In the genomic region with DNA sequence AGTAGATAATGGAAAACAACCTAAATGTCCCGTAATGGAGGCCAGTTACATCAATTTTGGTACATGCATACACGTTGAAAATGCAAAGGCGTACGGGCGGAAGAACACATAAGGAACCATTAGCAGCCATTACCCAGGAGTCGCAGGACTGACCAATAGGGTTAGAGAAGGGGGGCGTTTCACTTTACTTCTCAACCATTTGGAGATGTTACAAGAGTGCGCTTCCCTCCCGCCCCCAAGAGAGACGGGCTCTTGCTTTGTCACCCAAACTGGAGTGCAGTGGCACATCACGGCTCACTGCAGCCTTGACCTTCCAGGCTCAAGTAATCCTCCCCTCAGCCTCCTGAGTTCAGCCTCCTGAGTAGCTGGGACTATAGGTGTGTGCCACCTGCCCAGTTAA, we compare ENCODE assay signal across 23 cellular contexts.
"Had no signal": no experiment of that assay in that cellular context is flagged by ENCODE, and none has a peak within 500 bp of the region (broad histone marks: within the 10 kb centered on the region; RNA-seq: fewer than 3 reads in every experiment).

No MANE protein-coding gene starts in this region.

- H3K9ac ChIP-seq: neural progenitor cell, parathyroid adenoma had no signal

- H3K9me3 ChIP-seq: esophagus squamous epithelium, lower lobe of right lung, mucosa of descending colon, sigmoid colon, thoracic aorta, tibial nerve, upper lobe of left lung had no signal

- H3K79me2 ChIP-seq: parathyroid adenoma had no signal

- H3K4me3 ChIP-seq: esophagus squamous epithelium, lower lobe of right lung, mucosa of descending colon, neural progenitor cell, sigmoid colon, thoracic aorta, tibial nerve, upper lobe of left lung had no signal

- H3K36me3 ChIP-seq: esophagus squamous epithelium, lower lobe of right lung, neural progenitor cell, sigmoid colon, thoracic aorta, tibial nerve, upper lobe of left lung had no signal

- H3K4me1 ChIP-seq: lower lobe of right lung, tibial nerve, upper lobe of left lung had no signal

- FAIRE-seq: endometrium, frontal cortex, keratinocyte, urothelium cell line had no signal

- H2AFZ ChIP-seq: neural progenitor cell, parathyroid adenoma had no signal

- ATAC-seq: effector memory CD8-positive, alpha-beta T cell; left ventricle myocardium superior; lower lobe of right lung; mucosa of descending colon; natural killer cell treated with Interleukin-12 subunit alpha and Interleukin-12 subunit beta and Interleukin-15 and Interleukin-18, amount 100 ng/mL, for 72 hours; right cardiac atrium; stimulated activated memory B cell treated with anti-CD40 and anti-IgM and Interleukin-4, amounts not matched to agents 10 μg/mL and 1 μg/mL and 100 μg/mL, for 72 hours; stimulated activated naive CD8-positive, alpha-beta T cell treated with anti-CD3 and anti-CD28 coated beads, Interleukin-15, Interleukin-2, amounts not matched to agents 100 U/mL and 50 U/mL, for 24 hours had no signal

- H3K4me2 ChIP-seq: neural progenitor cell had no signal

- H3K27me3 ChIP-seq: neural progenitor cell, upper lobe of left lung had no signal

- H3K27ac ChIP-seq: esophagus squamous epithelium, lower lobe of right lung, neural progenitor cell, parathyroid adenoma, sigmoid colon, thoracic aorta, tibial nerve, upper lobe of left lung had no signal

- DNase-seq: cortex of kidney; effector memory CD8-positive, alpha-beta T cell; erythroblast; esophagus squamous epithelium; left ventricle myocardium superior; lower lobe of right lung; mucosa of descending colon; naive B cell; right cardiac atrium; stimulated activated CD4-positive, alpha-beta T cell treated with anti-CD3 and anti-CD28 coated beads, Interleukin-4, amount 100 ng/mL, for 4 hours; stimulated activated naive CD8-positive, alpha-beta T cell treated with anti-CD3 and anti-CD28 coated beads, Interleukin-15, Interleukin-2, amounts not matched to agents 100 U/mL and 50 U/mL, for 24 hours; upper lobe of left lung had no signal
